ENCODE assay signal across 15 cellular contexts in the genomic region with DNA sequence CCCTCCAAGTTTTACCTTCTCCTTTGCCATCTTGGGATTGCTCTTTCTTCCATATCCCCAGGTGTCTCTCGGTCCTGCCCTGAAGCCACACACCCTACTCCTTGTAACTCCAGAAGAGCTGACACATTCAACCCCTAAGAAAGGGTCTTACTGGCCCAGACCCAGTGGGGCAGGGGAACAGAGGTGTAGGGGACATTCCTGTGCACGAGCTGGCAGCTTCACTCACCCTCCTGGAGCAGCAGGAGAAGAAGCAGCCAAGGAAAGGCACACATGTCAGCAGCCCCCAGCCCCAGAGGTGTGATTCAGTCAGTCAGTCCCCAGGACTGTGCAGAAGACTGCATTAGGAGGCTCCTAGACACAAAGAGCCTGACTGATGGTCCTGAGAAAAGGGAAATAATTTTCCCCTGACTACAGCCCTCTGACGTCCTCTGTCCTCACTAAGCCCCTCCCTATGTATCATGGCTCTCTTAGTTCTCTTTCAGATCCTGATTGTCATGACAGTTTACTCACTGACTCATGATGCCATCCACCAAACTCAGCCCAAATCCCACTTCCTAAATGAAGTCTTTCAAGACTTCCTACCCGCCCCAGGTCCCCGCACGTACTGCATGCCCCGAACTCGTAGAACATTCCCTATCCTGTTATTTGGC. TPM values are rescaled to one million over a fixed set of nuclear protein-coding genes. Genes with fewer than 3 reads are reported as not detected.
DNase-seq lines count a peak whose midpoint lies in the region; ATAC-seq and TF ChIP-seq lines count a peak whose summit lies in the region.
"Had no signal": no experiment of that assay in that cellular context is flagged by ENCODE, and none has a peak within 500 bp of the region (broad histone marks: within the 10 kb centered on the region; RNA-seq: fewer than 3 reads in every experiment).

A gene (minus strand): TSS at position 372 of the 650 bp plus-strand sequence. CDS start 100 bp downstream, at position 272.

- H3K9me3 Mint-ChIP-seq in CD4-positive, alpha-beta T cell = no peaks in the 10 kb centered on the region
- H3K9me3 Mint-ChIP-seq: activated naive CD8-positive, alpha-beta T cell treated with anti-CD3 and anti-CD28 coated beads for 36 hours; memory B cell had no signal

- CTCF ChIA-PET in CD4-positive, alpha-beta T cell (lab: Charles Lee) = no interaction called here

- H3K4me3 ChIP-seq in coronary artery = no peak within 1 kb of the TSS
- no peak within 1 kb of the TSS for H3K4me3 ChIP-seq in skeletal muscle cell (ENCODE audit: low read depth, low read length)
- H3K4me3 ChIP-seq: heart right ventricle had no signal

- no peak for ATAC-seq in HG03521 (IDR thresholded peaks at IDR 0.05; ENCODE audit: unreplicated experiment)
- no peak for ATAC-seq in CD4-positive, alpha-beta T cell (ENCODE audit: poor library complexity)

- no peaks in the 10 kb centered on the region for H3K4me1 Mint-ChIP-seq in CD4-positive, alpha-beta T cell (ENCODE audit: low read depth)
- H3K4me1 Mint-ChIP-seq: memory B cell had no signal

- intact Hi-C loops in CD4-positive, alpha-beta T cell (cut with DNase I, micrococcal nuclease) = no loop called here

- TF ChIP-seq CTCF in coronary artery (IDR thresholded peaks at IDR 0.05) = no peak
- TF ChIP-seq CTCF in CD4-positive, alpha-beta T cell (IDR thresholded peaks at IDR 0.05) = no peak

- no peaks in the 10 kb centered on the region for H3K36me3 Mint-ChIP-seq in CD4-positive, alpha-beta T cell (ENCODE audit: low read depth)
- H3K36me3 Mint-ChIP-seq: activated naive CD8-positive, alpha-beta T cell treated with anti-CD3 and anti-CD28 coated beads for 36 hours; memory B cell had no signal

- H3K27ac Mint-ChIP-seq in CD4-positive, alpha-beta T cell = no peak within 1 kb of the TSS
- H3K27ac Mint-ChIP-seq: activated naive CD8-positive, alpha-beta T cell treated with anti-CD3 and anti-CD28 coated beads for 36 hours; memory B cell had no signal

- POLR2A ChIA-PET in CD4-positive, alpha-beta T cell (lab: Charles Lee) = no interaction called here

- peaks cover 30% of the 10 kb centered on the region for H3K27me3 ChIP-seq in CD4-positive, alpha-beta T cell (ENCODE audit: control insufficient read depth, insufficient read depth, low read length)

- no peak within 1 kb of the TSS for H3K27ac ChIP-seq in coronary artery
- H3K27ac ChIP-seq in CD4-positive, alpha-beta T cell (ENCODE audit: low read depth, low read length) = no peak within 1 kb of the TSS
- H3K27ac ChIP-seq: heart right ventricle had no signal

- DNase-seq in SIG-M5 treated with dmso at 0.1 percent for 504 hours (lab: John Stamatoyannopoulos, UW; ENCODE audit: unreplicated experiment) (peak; percentile 85), SIG-M5 (lab: John Stamatoyannopoulos, UW) (no peak), OCI-M1 (lab: John Stamatoyannopoulos, UW) (peak; percentile 40), coronary artery (ENCODE audit: low spot score) (peak; percentile 68), skeletal muscle cell (ENCODE audit: low read depth) (peak; percentile 16), inferior parietal cortex (ENCODE audit: extremely low spot score) (no peak)
- DNase-seq in CD4-positive, alpha-beta T cell = no peak
- DNase-seq: 8988T; activated naive CD8-positive, alpha-beta T cell treated with anti-CD3 and anti-CD28 coated beads for 36 hours; DMS79; heart right ventricle; MM.1S had no signal

- H3K27me3 Mint-ChIP-seq in CD4-positive, alpha-beta T cell = peaks cover 19% of the 10 kb centered on the region

- H3K9me3 ChIP-seq in CD4-positive, alpha-beta T cell (ENCODE audit: control insufficient read depth, low read length) = no peaks in the 10 kb centered on the region
- H3K9me3 ChIP-seq: heart right ventricle had no signal

- H3K4me3 Mint-ChIP-seq in CD4-positive, alpha-beta T cell = no peak within 1 kb of the TSS
- H3K4me3 Mint-ChIP-seq: activated naive CD8-positive, alpha-beta T cell treated with anti-CD3 and anti-CD28 coated beads for 36 hours; memory B cell had no signal

RNA-seq across cellular contexts. Expression of the gene that starts here (rescaled TPM):
- not detected for total RNA-seq in CD4-positive, alpha-beta T cell
- total RNA-seq: activated naive CD8-positive, alpha-beta T cell treated with anti-CD3 and anti-CD28 coated beads for 36 hours; heart right ventricle; NCI-H460 had no signal

Comparison
In these comparisons a context has a peak if more than half of its experiments do, and no peak if none do; other contexts are left out.
1. DNase-seq: peak in SIG-M5 treated with dmso at 0.1 percent for 504 hours (single experiment), OCI-M1 (single experiment), coronary artery (single experiment) and skeletal muscle cell (single experiment); none in SIG-M5 (single experiment), inferior parietal cortex (single experiment) and CD4-positive, alpha-beta T cell (0 of 10).